In genomic region chr1:206547104-206547503, GRCh38 we compare ENCODE assay signal across 24 cellular contexts.
"Had no signal": no experiment of that assay in that cellular context is flagged by ENCODE, and none has a peak within 500 bp of the region (broad histone marks: within the 10 kb centered on the region; RNA-seq: fewer than 3 reads in every experiment).

No MANE protein-coding gene starts in this region.

- H3K27me3 Mint-ChIP-seq: memory B cell; stimulated activated memory B cell treated with anti-CD40 and anti-IgM and Interleukin-4, amounts not matched to agents 10 μg/mL and 1 μg/mL and 100 μg/mL, for 72 hours had no signal

- DNase-seq: dermis blood vessel endothelial cell; effector memory CD4-positive, alpha-beta T cell; foreskin keratinocyte; heart left ventricle; kidney; natural killer cell; occipital lobe; ovary; posterior cingulate gyrus; psoas muscle; right cardiac atrium; sigmoid colon; stimulated activated CD4-positive, alpha-beta T cell treated with anti-CD3 and anti-CD28 coated beads, Interleukin-4, amount 100 ng/mL, for 4 hours; stimulated activated naive CD8-positive, alpha-beta T cell treated with anti-CD3 and anti-CD28 coated beads, Interleukin-15, Interleukin-2, amounts not matched to agents 100 U/mL and 50 U/mL, for 24 hours; substantia nigra; testis; tibial artery had no signal

- H3K36me3 ChIP-seq: esophagus muscularis mucosa, gastroesophageal sphincter, heart left ventricle, ovary, sigmoid colon, tibial artery had no signal

- H3K27ac Mint-ChIP-seq: memory B cell, type B pancreatic cell had no signal

- H3K36me3 Mint-ChIP-seq: memory B cell; natural killer cell; stimulated activated memory B cell treated with anti-CD40 and anti-IgM and Interleukin-4, amounts not matched to agents 10 μg/mL and 1 μg/mL and 100 μg/mL, for 72 hours; type B pancreatic cell had no signal

- H3K27ac ChIP-seq: esophagus muscularis mucosa, foreskin keratinocyte, gastroesophageal sphincter, heart left ventricle, hepatocyte, ovary, psoas muscle, sigmoid colon, testis, tibial artery had no signal

- H3K9me3 ChIP-seq: esophagus muscularis mucosa, gastroesophageal sphincter, heart left ventricle, ovary, psoas muscle, sigmoid colon, testis, tibial artery had no signal

- H3K4me3 ChIP-seq: esophagus muscularis mucosa, gastroesophageal sphincter, heart left ventricle, hepatocyte, lung, ovary, psoas muscle, sigmoid colon, testis, tibial artery had no signal

- H3K9me3 Mint-ChIP-seq: memory B cell; natural killer cell; stimulated activated memory B cell treated with anti-CD40 and anti-IgM and Interleukin-4, amounts not matched to agents 10 μg/mL and 1 μg/mL and 100 μg/mL, for 72 hours; type B pancreatic cell had no signal

- H3K4me1 ChIP-seq: foreskin keratinocyte, psoas muscle, sigmoid colon, testis had no signal

- H3K27me3 ChIP-seq: esophagus muscularis mucosa, gastroesophageal sphincter, heart left ventricle, hepatocyte, ovary, sigmoid colon, testis, tibial artery had no signal

- H3K4me3 Mint-ChIP-seq: memory B cell; natural killer cell; stimulated activated memory B cell treated with anti-CD40 and anti-IgM and Interleukin-4, amounts not matched to agents 10 μg/mL and 1 μg/mL and 100 μg/mL, for 72 hours; type B pancreatic cell had no signal
